In the genomic region with DNA sequence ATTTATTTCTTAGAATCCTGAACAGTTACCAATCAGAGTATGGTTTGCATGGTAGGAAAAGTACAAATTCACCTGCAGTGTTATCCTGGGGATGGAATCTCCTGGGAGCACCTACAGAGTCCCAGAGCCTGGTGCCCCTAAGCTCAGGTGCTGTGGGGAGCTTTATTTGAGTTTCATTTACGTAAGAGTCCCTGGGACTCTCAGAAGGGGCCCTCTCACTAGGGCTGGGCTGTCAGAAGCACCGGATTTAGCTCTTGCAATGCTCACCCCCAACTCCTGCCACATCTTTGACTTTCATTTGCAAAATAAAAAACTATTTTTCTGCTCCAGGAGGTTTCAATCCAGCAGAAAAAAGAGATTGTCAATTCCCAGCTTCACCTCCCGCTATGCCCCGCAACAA, we compare ENCODE assay signal across 25 cellular contexts.
DNase-seq lines count a peak whose midpoint lies in the region; ATAC-seq and TF ChIP-seq lines count a peak whose summit lies in the region.
"Had no signal": no experiment of that assay in that cellular context is flagged by ENCODE, and none has a peak within 500 bp of the region (broad histone marks: within the 10 kb centered on the region; RNA-seq: fewer than 3 reads in every experiment).

No MANE protein-coding gene starts in this region.

- no peaks in the 10 kb centered on the region for H3K9me2 ChIP-seq in GM23338 (ENCODE audit: insufficient read depth)

- H3K4me1 ChIP-seq in GM23338 (ENCODE audit: insufficient read depth) (peaks cover 10% of the 10 kb centered on the region), HUES64 (ENCODE audit: insufficient read depth, low read length) (no peaks in the 10 kb centered on the region; the same call in 1 of the 2 replicates), neural progenitor cell (peaks cover 12% of the 10 kb centered on the region)
- H3K4me1 ChIP-seq: A549, Caco-2 had no signal

- H4K20me1 ChIP-seq in GM23338 (replicated peaks; ENCODE audit: insufficient read depth): no peaks in the 10 kb centered on the region
- no peaks in the 10 kb centered on the region for H4K20me1 ChIP-seq in neural progenitor cell (ENCODE audit: low read depth)
- H4K20me1 ChIP-seq: BLaER1 treated with 17β-estradiol and CSF1 and Interleukin-3, amounts not matched to agents 10 nM and 100 nM had no signal

- H3K79me2 ChIP-seq in GM23338 (replicated peaks; ENCODE audit: insufficient read depth) (no peaks in the 10 kb centered on the region), neural progenitor cell (ENCODE audit: low read depth) (no peaks in the 10 kb centered on the region)

- peak; percentile 69 for ATAC-seq in GM23338
- ATAC-seq in WTC11: peak; percentile 33
- no peak for ATAC-seq in activated CD4-positive, CD25-positive, alpha-beta regulatory T cell treated with anti-CD3 and anti-CD28 coated beads, Interleukin-2, amount 50 U/mL, for 24 hours
- ATAC-seq in naive thymus-derived CD8-positive, alpha-beta T cell: no peak
- no peak for ATAC-seq in T-helper 17 cell
- ATAC-seq: A549; CD8-positive, alpha-beta T cell; GM12878 had no signal

- H3K9me3 ChIP-seq in HUES64 (ENCODE audit: insufficient read depth, low read depth, low read length): no peaks in the 10 kb centered on the region
- no peaks in the 10 kb centered on the region for H3K9me3 ChIP-seq in neural progenitor cell (ENCODE audit: low read depth)
- H3K9me3 ChIP-seq in T-helper 17 cell (ENCODE audit: control insufficient read depth, low read length, poor library complexity, severe bottlenecking): no peaks in the 10 kb centered on the region
- H3K9me3 ChIP-seq: A549; BLaER1 treated with 17β-estradiol and CSF1 and Interleukin-3, amounts not matched to agents 10 nM and 100 nM; Caco-2 had no signal

- POLR2A ChIA-PET in WTC11 (lab: Charles Lee): no interaction called here
- POLR2A ChIA-PET in naive thymus-derived CD8-positive, alpha-beta T cell (lab: Charles Lee): no interaction called here

- H3F3A ChIP-seq in GM23338 (replicated peaks; ENCODE audit: low read depth) (no peaks in the 10 kb centered on the region), neural progenitor cell (ENCODE audit: low read depth) (no peaks in the 10 kb centered on the region)

- peak overlapping the region; percentile 25; the same call in 1 of the 2 replicates for H2AFZ ChIP-seq in GM23338
- H2AFZ ChIP-seq in neural progenitor cell (replicated peaks): no peak overlapping the region

- DNase-seq in GM23338 (ENCODE audit: low spot score) (no peak), WTC11 (ENCODE audit: low spot score) (no peak), neural progenitor cell (ENCODE audit: low spot score) (no peak), SKM-1 (lab: John Stamatoyannopoulos, UW; ENCODE audit: unreplicated experiment) (no peak), T-helper 17 cell (no peak)
- DNase-seq in naive thymus-derived CD8-positive, alpha-beta T cell: no peak
- DNase-seq: AML-193; Caco-2; CD4-positive, alpha-beta T cell; CD8-positive, alpha-beta T cell; DMS 273 treated with DMSO at 0.1 percent for 48 hours; DMS153; DMS53; DMS79; DND-41; EL; GDM1 had no signal

- TF ChIP-seq CTCF in GM23338 (conservative IDR thresholded peaks at IDR 0.05; ENCODE audit: low read depth in 2 of 2) (no peak), WTC11 (IDR thresholded peaks at IDR 0.05) (no peak), neural progenitor cell (IDR thresholded peaks at IDR 0.05) (no peak)

- H3K27ac Mint-ChIP-seq in GM23338 (no peak overlapping the region), WTC11 (0 out of 2 replicates have a peak overlapping the region, but pooled peaks have one; percentile 26), neural progenitor cell (no peak overlapping the region), T-helper 17 cell (no peak overlapping the region)
- H3K27ac Mint-ChIP-seq in naive thymus-derived CD8-positive, alpha-beta T cell: no peak overlapping the region
- H3K27ac Mint-ChIP-seq: B cell; CD4-positive, alpha-beta T cell; CD8-positive, alpha-beta T cell had no signal

- H3K36me3 ChIP-seq in GM23338 (ENCODE audit: insufficient read depth): no peaks in the 10 kb centered on the region
- no peaks in the 10 kb centered on the region for H3K36me3 ChIP-seq in HUES64 (ENCODE audit: insufficient read depth, low read length)
- H3K36me3 ChIP-seq in neural progenitor cell: no peaks in the 10 kb centered on the region
- H3K36me3 ChIP-seq: BLaER1 treated with 17β-estradiol and CSF1 and Interleukin-3, amounts not matched to agents 10 nM and 100 nM had no signal

- H3K4me2 ChIP-seq in GM23338 (0 out of 2 replicates have a peak overlapping the region, but pooled peaks have one; percentile 8), neural progenitor cell (peak overlapping the region; percentile 60)
- H3K4me2 ChIP-seq: A549; BLaER1 treated with 17β-estradiol and CSF1 and Interleukin-3, amounts not matched to agents 10 nM and 100 nM had no signal

- CTCF ChIA-PET in WTC11 (lab: Charles Lee): no interaction called here

- H3K27ac ChIP-seq in GM23338 (ENCODE audit: low read depth) (no peak overlapping the region), HUES64 (ENCODE audit: low read depth, low read length) (peak overlapping the region; percentile 41; the same call in 1 of the 2 replicates), neural progenitor cell (no peak overlapping the region)
- H3K27ac ChIP-seq: 22Rv1; A549; BLaER1 treated with 17β-estradiol and CSF1 and Interleukin-3, amounts not matched to agents 10 nM and 100 nM; C4-2B had no signal

- no peak overlapping the region for H3K9ac ChIP-seq in HUES64 (ENCODE audit: low read depth, low read length)
- no peak overlapping the region for H3K9ac ChIP-seq in neural progenitor cell
- H3K9ac ChIP-seq: BLaER1 treated with 17β-estradiol and CSF1 and Interleukin-3, amounts not matched to agents 10 nM and 100 nM had no signal

- H3K4me3 Mint-ChIP-seq in GM23338 (no peak overlapping the region), WTC11 (no peak overlapping the region), neural progenitor cell (peak overlapping the region; percentile 30), T-helper 17 cell (no peak overlapping the region)
- no peak overlapping the region for H3K4me3 Mint-ChIP-seq in naive thymus-derived CD8-positive, alpha-beta T cell
- H3K4me3 Mint-ChIP-seq: B cell; CD4-positive, alpha-beta T cell; CD8-positive, alpha-beta T cell had no signal

- 62% methylated on average over 4 of the region's 4 CpGs for WGBS in HUES64

- H3K27me3 ChIP-seq in GM23338 (ENCODE audit: insufficient read depth): no peaks in the 10 kb centered on the region
- no peaks in the 10 kb centered on the region for H3K27me3 ChIP-seq in HUES64 (ENCODE audit: insufficient read depth, low read length)
- no peaks in the 10 kb centered on the region for H3K27me3 ChIP-seq in neural progenitor cell
- H3K27me3 ChIP-seq: BLaER1 treated with 17β-estradiol and CSF1 and Interleukin-3, amounts not matched to agents 10 nM and 100 nM had no signal

- H3K4me1 Mint-ChIP-seq in GM23338: peaks cover 20% of the 10 kb centered on the region
- H3K4me1 Mint-ChIP-seq in WTC11: peaks cover 27% of the 10 kb centered on the region
- peaks cover 36% of the 10 kb centered on the region for H3K4me1 Mint-ChIP-seq in neural progenitor cell
- peaks cover 0 to 5% (median 3%) of the 10 kb centered on the region in 4 donors for H3K4me1 Mint-ChIP-seq in naive thymus-derived CD8-positive, alpha-beta T cell
- peaks cover 9% of the 10 kb centered on the region for H3K4me1 Mint-ChIP-seq in T-helper 17 cell
- H3K4me1 Mint-ChIP-seq: B cell had no signal

- no peaks in the 10 kb centered on the region for H3K9me3 Mint-ChIP-seq in GM23338
- peaks cover 17% of the 10 kb centered on the region; the same call in 1 of the 2 replicates for H3K9me3 Mint-ChIP-seq in WTC11
- H3K9me3 Mint-ChIP-seq in neural progenitor cell: no peaks in the 10 kb centered on the region
- no peaks in the 10 kb centered on the region for H3K9me3 Mint-ChIP-seq in naive thymus-derived CD8-positive, alpha-beta T cell
- H3K9me3 Mint-ChIP-seq: CD4-positive, alpha-beta T cell; CD8-positive, alpha-beta T cell had no signal

- H3K27me3 Mint-ChIP-seq in GM23338 (ENCODE audit: insufficient read depth, low read depth, poor library complexity): no peaks in the 10 kb centered on the region
- H3K27me3 Mint-ChIP-seq in WTC11 (ENCODE audit: low read depth): peaks cover 12% of the 10 kb centered on the region
- peaks cover 3% of the 10 kb centered on the region for H3K27me3 Mint-ChIP-seq in neural progenitor cell (ENCODE audit: insufficient read depth, low read depth)
- H3K27me3 Mint-ChIP-seq in naive thymus-derived CD8-positive, alpha-beta T cell: peaks cover 1 to 39% (median 12%) of the 10 kb centered on the region in 5 donors
- H3K27me3 Mint-ChIP-seq in T-helper 17 cell: peaks cover 40% of the 10 kb centered on the region
- H3K27me3 Mint-ChIP-seq: B cell had no signal

- H3K36me3 Mint-ChIP-seq in GM23338 (ENCODE audit: low read depth) (no peaks in the 10 kb centered on the region; the same call in 2 of the 3 replicates), WTC11 (no peaks in the 10 kb centered on the region), neural progenitor cell (no peaks in the 10 kb centered on the region), T-helper 17 cell (ENCODE audit: low read depth) (no peaks in the 10 kb centered on the region)
- no peaks in the 10 kb centered on the region for H3K36me3 Mint-ChIP-seq in naive thymus-derived CD8-positive, alpha-beta T cell
- H3K36me3 Mint-ChIP-seq: CD8-positive, alpha-beta T cell had no signal

- H3K4me3 ChIP-seq in GM23338 (no peak overlapping the region), HUES64 (ENCODE audit: low read length) (no peak overlapping the region), neural progenitor cell (no peak overlapping the region)
- H3K4me3 ChIP-seq: A549; BLaER1 treated with 17β-estradiol and CSF1 and Interleukin-3, amounts not matched to agents 10 nM and 100 nM; GM12878 had no signal

TF ChIP-seq in GM23338, 12 proteins besides CTCF, POLR2A, EP300 and RAD21 (continues in another document):
- TF ChIP-seq EZH2phosphoT487 (IDR thresholded peaks at IDR 0.05; ENCODE audit: unreplicated experiment): no peak

TF ChIP-seq in WTC11, 78 proteins besides CTCF, POLR2A, EP300 and RAD21:
- TF ChIP-seq ZNF263 (CRISPR knock-in tag; IDR thresholded peaks at IDR 0.05; ENCODE audit: low read depth) (no peak), ZNF317 (CRISPR knock-in tag; IDR thresholded peaks at IDR 0.05; ENCODE audit: borderline replicate concordance, low read depth) (no peak)

Comparison
In these comparisons a context has a peak if more than half of its experiments do, and no peak if none do; other contexts are left out.
1. ATAC-seq: peak in GM23338 (single experiment) and WTC11 (single experiment); none in activated CD4-positive, CD25-positive, alpha-beta regulatory T cell treated with anti-CD3 and anti-CD28 coated beads, Interleukin-2, amount 50 U/mL, for 24 hours (0 of 2), naive thymus-derived CD8-positive, alpha-beta T cell (0 of 2) and T-helper 17 cell (single experiment).